4 cellular contexts compared by ENCODE assay signal in the genomic region with DNA sequence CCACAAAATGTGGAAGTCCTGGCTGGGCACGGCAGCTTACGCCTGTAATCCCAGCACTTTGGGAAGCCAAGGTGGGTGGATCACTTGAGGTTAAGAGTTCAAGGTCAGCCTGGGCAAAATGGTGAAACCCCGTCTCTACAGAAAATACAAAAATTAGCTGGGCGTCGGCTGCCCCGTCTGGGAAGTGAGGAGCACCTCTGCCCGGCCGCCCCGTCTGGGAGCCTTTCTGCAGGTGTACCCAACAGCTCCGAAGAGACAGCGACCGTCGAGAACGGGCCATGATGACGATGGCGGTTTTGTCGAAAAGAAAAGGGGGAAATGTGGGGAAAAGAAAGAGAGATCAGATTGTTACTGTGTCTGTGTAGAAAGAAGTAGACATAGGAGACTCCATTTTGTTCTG.
DNase-seq lines count a peak whose midpoint lies in the region; FAIRE-seq and TF ChIP-seq lines count a peak whose summit lies in the region.
"Not testable (repeated sequence)": the region's sequence is repeated elsewhere in the genome, so short reads cannot be mapped to it uniquely, and the experiment has no call there.

No MANE protein-coding gene starts in this region.

- H3K18ac ChIP-seq in H1 (ENCODE audit: extremely low read depth, low read length) = 0 out of 2 replicates have a peak overlapping the region, but pooled peaks have one; percentile 60
- peak overlapping the region; percentile 31 for H3K18ac ChIP-seq in neuronal stem cell (ENCODE audit: low read length)

- not testable (repeated sequence) for H3K23ac ChIP-seq in H1 (ENCODE audit: insufficient read length); neuronal stem cell (ENCODE audit: low read depth, low read length, poor library complexity)

- H4K5ac ChIP-seq in H1 (ENCODE audit: insufficient read length, low read depth, low read length) = not testable (repeated sequence)

- H2BK12ac ChIP-seq in H1 (ENCODE audit: low read depth, low read length); neuronal stem cell (ENCODE audit: low read length): not testable (repeated sequence)

- not testable (repeated sequence) for H3K23me2 ChIP-seq in H1 (ENCODE audit: low read depth, low read length)

- TF ChIP-seq RAD21 in H1 (IDR thresholded peaks at IDR 0.05 in 1 of 2, conservative IDR thresholded peaks at IDR 0.05 in 1 of 2; ENCODE audit: low read depth in 2 of 2, low read length in 2 of 2) = not testable (repeated sequence)

- not testable (repeated sequence) for TF ChIP-seq CTCF in WERI-Rb-1 (IDR thresholded peaks at IDR 0.05; ENCODE audit: low read depth, low read length); H1 (IDR thresholded peaks at IDR 0.05; ENCODE audit: control extremely low read depth in 1 of 3, insufficient read depth in 1 of 3, low read depth in 1 of 3, low read length in 3 of 3); glutamatergic neuron (IDR thresholded peaks at IDR 0.05; ENCODE audit: partially characterized antibody, unreplicated experiment)

- H3K14ac ChIP-seq in H1 (ENCODE audit: insufficient read length); neuronal stem cell (ENCODE audit: low read length): not testable (repeated sequence)

- H3K9me3 ChIP-seq in WERI-Rb-1 (ENCODE audit: severe bottlenecking); H1 (ENCODE audit: insufficient read depth in 2 of 2, low read depth in 1 of 2, low read length in 1 of 2); neuronal stem cell (replicated peaks in 1 of 2; ENCODE audit: control insufficient read depth in 2 of 2, insufficient read depth in 1 of 2, low read depth in 1 of 2, low read length in 2 of 2): not testable (repeated sequence)

- not testable (repeated sequence) for H2AFZ ChIP-seq in H1 (ENCODE audit: low read length); neuronal stem cell (ENCODE audit: low read length)

- not testable (repeated sequence) for H3K36me3 Mint-ChIP-seq in glutamatergic neuron (ENCODE audit: unreplicated experiment)

- not testable (repeated sequence) for H3K4ac ChIP-seq in H1 (replicated peaks; ENCODE audit: insufficient read length, low read depth, low read length); neuronal stem cell (ENCODE audit: low read length)

- peak overlapping the region; percentile 93 for H3K27ac Mint-ChIP-seq in glutamatergic neuron (ENCODE audit: unreplicated experiment)

- not testable (repeated sequence) for H4K91ac ChIP-seq in H1 (replicated peaks; ENCODE audit: insufficient read length, low read length); neuronal stem cell (ENCODE audit: low read depth, low read length, poor library complexity)

- H2AK5ac ChIP-seq in H1 (ENCODE audit: low read depth, low read length); neuronal stem cell (ENCODE audit: low read depth, low read length): not testable (repeated sequence)

- not testable (repeated sequence) for FAIRE-seq in H1 (lab: Jason Lieb, UNC)

- TF ChIP-seq POLR2A in H1 (IDR thresholded peaks at IDR 0.05; ENCODE audit: control extremely low read depth in 1 of 2, low read depth in 2 of 2, low read length in 2 of 2) = not testable (repeated sequence)

- not testable (repeated sequence) for H3K9ac ChIP-seq in H1 (replicated peaks in 1 of 4; ENCODE audit: extremely low read depth in 1 of 4, low read depth in 3 of 4, low read length in 3 of 4); neuronal stem cell (ENCODE audit: low read depth, low read length, poor library complexity)

- not testable (repeated sequence) for H4K20me1 ChIP-seq in H1 (replicated peaks in 1 of 2; ENCODE audit: control insufficient read depth in 1 of 2, insufficient read depth in 2 of 2, low read length in 2 of 2)

- H3K27me3 ChIP-seq in WERI-Rb-1 (ENCODE audit: insufficient read depth, low read depth, severe bottlenecking); H1 (replicated peaks in 1 of 4; ENCODE audit: control insufficient read depth in 3 of 4, extremely low read depth in 1 of 4, insufficient read depth in 3 of 4, low read length in 3 of 4); neuronal stem cell (ENCODE audit: control insufficient read depth in 3 of 3, insufficient read depth in 3 of 3, low read depth in 1 of 3, low read length in 3 of 3): not testable (repeated sequence)

- not testable (repeated sequence) for H2BK120ac ChIP-seq in H1 (replicated peaks; ENCODE audit: low read depth, low read length); neuronal stem cell (ENCODE audit: low read depth, low read length)

- CTCF ChIA-PET in H1 (lab: Charles Lee; ENCODE audit: partially characterized antibody) = interaction anchor here (0.9 to 1.8 kb wide), 4 partner anchors 8 to 91 kb away, joined by 3 to 6 read pairs (median 4); no protein-coding TSS in a partner anchor

- H3K4me3 ChIP-seq in WERI-Rb-1 (ENCODE audit: low read depth, low read length) = peak overlapping the region; percentile 4; the same call in 1 of the 2 replicates
- not testable (repeated sequence) for H3K4me3 ChIP-seq in H1 (ENCODE audit: extremely low read depth in 1 of 4, insufficient read depth in 2 of 4, low read depth in 3 of 4, low read length in 4 of 4); neuronal stem cell (ENCODE audit: low read length in 2 of 2)

- H3K56ac ChIP-seq in H1 (replicated peaks; ENCODE audit: insufficient read length, low read depth, low read length) = not testable (repeated sequence)

- H3K27ac ChIP-seq in WERI-Rb-1 = peak overlapping the region; percentile 98
- H3K27ac ChIP-seq in H1 (ENCODE audit: low read depth, low read length); neuronal stem cell (replicated peaks; ENCODE audit: low read length): not testable (repeated sequence)

- WGBS in H1 (ENCODE audit: extremely low coverage in 1 of 2, insufficient coverage in 1 of 2, insufficient read length in 1 of 2, insufficient replicate concordance in 2 of 2, low coverage in 1 of 2, low lambda C conversion rate in 2 of 2, missing lambda C conversion rate in 1 of 2), 2 experiments = 95% methylated on average over 17 of the region's 17 CpGs; no CpG with 5 or more reads in 1 of the 2 experiments
- no CpG with 5 or more reads among the region's 17 CpGs for WGBS in neuronal stem cell (ENCODE audit: extremely low coverage in 2 of 2, insufficient read length in 2 of 2, insufficient replicate concordance in 1 of 2), 2 donors

- peaks cover 16% of the 10 kb centered on the region for H3K4me1 Mint-ChIP-seq in glutamatergic neuron (ENCODE audit: low read depth, unreplicated experiment)

- not testable (repeated sequence) for H2BK20ac ChIP-seq in H1 (ENCODE audit: low read length)

- H3K27me3 Mint-ChIP-seq in glutamatergic neuron (ENCODE audit: unreplicated experiment) = not testable (repeated sequence)

- H3K4me2 ChIP-seq in H1 (ENCODE audit: insufficient read depth in 1 of 2, low read depth in 2 of 2, low read length in 2 of 2); neuronal stem cell (ENCODE audit: insufficient read depth, low read length, poor library complexity, severe bottlenecking): not testable (repeated sequence)

- POLR2A ChIA-PET in H1 (lab: Charles Lee; ENCODE audit: partially characterized antibody) = not testable (repeated sequence)

- H4K8ac ChIP-seq in H1 (ENCODE audit: extremely low read depth, insufficient read depth, low read length); neuronal stem cell (ENCODE audit: low read depth, low read length): not testable (repeated sequence)

- H2BK15ac ChIP-seq in H1 (ENCODE audit: low read length); neuronal stem cell (ENCODE audit: low read length): not testable (repeated sequence)

- not testable (repeated sequence) for H3K4me1 ChIP-seq in H1 (replicated peaks in 1 of 4; ENCODE audit: control insufficient read depth in 3 of 4, insufficient read depth in 4 of 4, low read length in 3 of 4); neuronal stem cell (ENCODE audit: control insufficient read depth in 2 of 2, insufficient read depth in 1 of 2, low read depth in 1 of 2, low read length in 2 of 2)

- TF ChIP-seq EP300 in H1 (IDR thresholded peaks at IDR 0.05; ENCODE audit: borderline replicate concordance in 1 of 2, low read depth in 2 of 2, low read length in 2 of 2) = not testable (repeated sequence)

- H2BK5ac ChIP-seq in H1 (ENCODE audit: low read depth, low read length); neuronal stem cell (ENCODE audit: low read length): not testable (repeated sequence)

- not testable (repeated sequence) for H3K4me3 Mint-ChIP-seq in glutamatergic neuron (ENCODE audit: unreplicated experiment)

- H3K79me2 ChIP-seq in H1 (ENCODE audit: control insufficient read depth in 1 of 2, insufficient read depth in 2 of 2, low read length in 2 of 2) = not testable (repeated sequence)

- not testable (repeated sequence) for H3K36me3 ChIP-seq in WERI-Rb-1; H1 (ENCODE audit: control insufficient read depth in 2 of 4, insufficient read depth in 4 of 4, low read length in 3 of 4); neuronal stem cell (replicated peaks in 1 of 2; ENCODE audit: control insufficient read depth in 2 of 2, insufficient read depth in 2 of 2, low read length in 2 of 2)

- peaks cover 16% of the 10 kb centered on the region for H3K9me3 Mint-ChIP-seq in glutamatergic neuron (ENCODE audit: unreplicated experiment)

- DNase-seq in WERI-Rb-1; H1 (ENCODE audit: low read depth in 1 of 2, low spot score in 2 of 2); neuronal stem cell (ENCODE audit: low spot score): not testable (repeated sequence)
- DNase-seq in glutamatergic neuron = peak; percentile 26

- H3K79me1 ChIP-seq in H1 (ENCODE audit: low read depth, low read length); neuronal stem cell (ENCODE audit: low read depth, low read length): not testable (repeated sequence)
